Comparison of ENCODE assay signal across 16 cellular contexts in the genomic region with DNA sequence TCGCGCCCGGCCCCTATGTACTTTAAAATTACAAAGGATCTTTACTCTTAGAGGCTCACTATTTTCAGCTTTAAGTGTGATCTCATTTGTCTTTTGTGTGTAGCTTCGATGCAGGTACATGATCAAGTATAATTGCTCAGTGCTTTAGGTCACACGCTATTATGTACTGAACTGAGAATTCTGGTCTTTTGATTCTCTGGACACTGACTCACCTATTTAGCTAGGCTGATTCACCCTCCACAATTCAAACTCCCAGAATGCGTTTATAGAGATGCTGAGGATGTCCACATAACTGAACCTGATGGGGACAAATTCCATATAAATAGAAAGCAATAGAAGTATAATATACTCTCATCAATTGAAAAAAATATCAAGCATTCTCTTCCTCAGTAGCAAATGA.
"Had no signal": no experiment of that assay in that cellular context is flagged by ENCODE, and none has a peak within 500 bp of the region (broad histone marks: within the 10 kb centered on the region; RNA-seq: fewer than 3 reads in every experiment).

No MANE protein-coding gene starts in this region.

- ATAC-seq: effector memory CD8-positive, alpha-beta T cell; left ventricle myocardium superior had no signal

- H3K4me3 Mint-ChIP-seq: brain; dendritic cell treated with granulocyte-macrophage colony-stimulating factor and Interleukin-4, amounts not matched to agents 40 ng/mL and 50 ng/mL, for 4 days; effector memory CD8-positive, alpha-beta T cell; neural progenitor cell; T-helper 2 cell treated with Interferon-gamma antibody and Interleukin-4, amounts not matched to agents 5 μg/mL and 100 μg/mL, for 36 hours had no signal

- H3K9me3 Mint-ChIP-seq: brain; dendritic cell treated with granulocyte-macrophage colony-stimulating factor and Interleukin-4, amounts not matched to agents 40 ng/mL and 50 ng/mL, for 4 days; effector memory CD8-positive, alpha-beta T cell; neural progenitor cell; T-helper 2 cell treated with Interferon-gamma antibody and Interleukin-4, amounts not matched to agents 5 μg/mL and 100 μg/mL, for 36 hours had no signal

- H3K27me3 Mint-ChIP-seq: effector memory CD8-positive, alpha-beta T cell had no signal

- DNase-seq: activated CD4-positive, alpha-beta T cell treated with anti-CD3 and anti-CD28 coated beads, Interleukin-2, amount 50 U/mL, for 48 hours; activated CD4-positive, CD25-positive, alpha-beta regulatory T cell treated with anti-CD3 and anti-CD28 coated beads, Interleukin-2, amount 50 U/mL, for 72 hours; activated naive CD4-positive, alpha-beta T cell; adrenal gland; cerebellar nuclear complex; effector memory CD8-positive, alpha-beta T cell; erythroblast; left ventricle myocardium superior; ovary; stimulated activated CD4-positive, alpha-beta T cell treated with anti-CD3 and anti-CD28 coated beads, Interleukin-12 subunit alpha, Interleukin-12 subunit beta, amount 100 ng/mL, for 4 hours; stimulated activated naive CD4-positive, alpha-beta T cell treated with Interleukin-2 at 50 U/mL for 16 hours; trophoblast cell had no signal

- H3K4me1 Mint-ChIP-seq: brain had no signal

- H3K36me3 Mint-ChIP-seq: brain, neural progenitor cell had no signal

- H3K27ac Mint-ChIP-seq: brain; dendritic cell treated with granulocyte-macrophage colony-stimulating factor and Interleukin-4, amounts not matched to agents 40 ng/mL and 50 ng/mL, for 4 days; neural progenitor cell; T-helper 2 cell treated with Interferon-gamma antibody and Interleukin-4, amounts not matched to agents 5 μg/mL and 100 μg/mL, for 36 hours had no signal

- H3K27ac ChIP-seq: adrenal gland, neural progenitor cell, ovary had no signal
